ENCODE assay signal across 29 cellular contexts in genomic region chrY:8809076-8809475, GRCh38.
"Had no signal": no experiment of that assay in that cellular context is flagged by ENCODE, and none has a peak within 500 bp of the region (broad histone marks: within the 10 kb centered on the region; RNA-seq: fewer than 3 reads in every experiment).

No MANE protein-coding gene starts in this region.

- H3K27me3 ChIP-seq: cardiac muscle cell, MG63 had no signal

- H3K4me1 Mint-ChIP-seq: activated naive CD8-positive, alpha-beta T cell treated with anti-CD3 and anti-CD28 coated beads, Interleukin-2, amount 50 U/mL, for 24 hours; brain; WTC11 had no signal

- DNase-seq: activated CD4-positive, alpha-beta memory T cell treated with anti-CD3 and anti-CD28 coated beads for 36 hours; activated CD4-positive, alpha-beta T cell treated with anti-CD3 and anti-CD28 coated beads for 4 hours; activated CD4-positive, alpha-beta T cell treated with anti-CD3 and anti-CD28 coated beads, Interleukin-2, amount 50 U/mL, for 1 hour; activated CD4-positive, CD25-positive, alpha-beta regulatory T cell treated with anti-CD3 and anti-CD28 coated beads, Interleukin-2, amount 50 U/mL, for 72 hours; activated CD8-positive, alpha-beta memory T cell treated with anti-CD3 and anti-CD28 coated beads, Interleukin-2, amount 50 U/mL, for 4 hours; activated gamma-delta T cell treated with Interleukin-2 at 50 U/mL for 16 hours; activated naive CD4-positive, alpha-beta T cell treated with anti-CD3 and anti-CD28 coated beads for 36 hours; activated naive CD8-positive, alpha-beta T cell treated with anti-CD3 and anti-CD28 coated beads, Interleukin-2, amount 50 U/mL, for 24 hours; activated T-cell treated with anti-CD3 and anti-CD28 coated beads for 4 hours; activated T-cell treated with anti-CD3 and anti-CD28 coated beads, Interleukin-2, amount 50 U/mL, for 4 hours; anterior cingulate cortex; MG63; NCI-H1048; NCI-H1436 treated with DMSO at 0.1 percent for 48 hours; NCI-H1694 treated with DMSO at 0.1 percent for 48 hours; NCI-H2029; NCI-H345; NCI-H524 treated with DMSO at 0.1 percent for 48 hours; SIG-M5; SW 1271; T-helper 1 cell; T-helper 2 cell; T1000 had no signal

- H3K9me3 ChIP-seq: MG63 had no signal

- H3K27me3 Mint-ChIP-seq: activated naive CD8-positive, alpha-beta T cell; activated naive CD8-positive, alpha-beta T cell treated with anti-CD3 and anti-CD28 coated beads, Interleukin-2, amount 50 U/mL, for 24 hours; brain had no signal

- H3K9me3 Mint-ChIP-seq: activated CD4-positive, alpha-beta memory T cell treated with anti-CD3 and anti-CD28 coated beads for 36 hours; activated naive CD4-positive, alpha-beta T cell treated with anti-CD3 and anti-CD28 coated beads for 36 hours; activated naive CD8-positive, alpha-beta T cell treated with anti-CD3 and anti-CD28 coated beads, Interleukin-2, amount 50 U/mL, for 24 hours; activated T-cell treated with anti-CD3 and anti-CD28 coated beads, Interleukin-2, amount 50 U/mL, for 4 hours; activated T-helper 1 cell treated with anti-CD3 and anti-CD28 coated beads, Interleukin-12 subunit alpha, Interleukin-12 subunit beta, Interleukin-2, Interleukin-4 antibody, amounts not matched to agents 30 ng/mL and 10 ng/mL and 1 ng/mL, durations not matched to agents 14 hours and 24 hours and 36 hours; WTC11 had no signal

- H3K27ac ChIP-seq: cardiac muscle cell had no signal

- H3K36me3 Mint-ChIP-seq: activated CD4-positive, alpha-beta memory T cell treated with anti-CD3 and anti-CD28 coated beads for 36 hours; activated naive CD8-positive, alpha-beta T cell; brain; WTC11 had no signal

- H3K4me3 Mint-ChIP-seq: activated CD4-positive, alpha-beta memory T cell treated with anti-CD3 and anti-CD28 coated beads for 36 hours; activated naive CD4-positive, alpha-beta T cell treated with anti-CD3 and anti-CD28 coated beads for 36 hours; activated naive CD8-positive, alpha-beta T cell; activated naive CD8-positive, alpha-beta T cell treated with anti-CD3 and anti-CD28 coated beads, Interleukin-2, amount 50 U/mL, for 24 hours; activated T-cell treated with anti-CD3 and anti-CD28 coated beads, Interleukin-2, amount 50 U/mL, for 4 hours; activated T-helper 1 cell treated with anti-CD3 and anti-CD28 coated beads, Interleukin-12 subunit alpha, Interleukin-12 subunit beta, Interleukin-2, Interleukin-4 antibody, amounts not matched to agents 30 ng/mL and 10 ng/mL and 1 ng/mL, durations not matched to agents 14 hours and 24 hours and 36 hours; brain; WTC11 had no signal

- H3K4me3 ChIP-seq: cardiac muscle cell, K562, MG63 had no signal

- H3K27ac Mint-ChIP-seq: activated CD4-positive, alpha-beta memory T cell treated with anti-CD3 and anti-CD28 coated beads for 36 hours; activated naive CD4-positive, alpha-beta T cell treated with anti-CD3 and anti-CD28 coated beads for 36 hours; activated naive CD8-positive, alpha-beta T cell; activated naive CD8-positive, alpha-beta T cell treated with anti-CD3 and anti-CD28 coated beads, Interleukin-2, amount 50 U/mL, for 24 hours; activated T-helper 1 cell treated with anti-CD3 and anti-CD28 coated beads, Interleukin-12 subunit alpha, Interleukin-12 subunit beta, Interleukin-2, Interleukin-4 antibody, amounts not matched to agents 30 ng/mL and 10 ng/mL and 1 ng/mL, durations not matched to agents 14 hours and 24 hours and 36 hours; brain; WTC11 had no signal

- H3K36me3 ChIP-seq: cardiac muscle cell, MG63 had no signal
